8 cellular contexts compared by ENCODE assay signal in genomic region chr9:91727316-91727861, GRCh38.
DNase-seq lines count a peak whose midpoint lies in the region; ATAC-seq and TF ChIP-seq lines count a peak whose summit lies in the region.

No MANE protein-coding gene starts in this region.

- POLR2A ChIA-PET in PC-9 (lab: Charles Lee; ENCODE audit: unreplicated experiment) = interaction anchor here (0.6 kb wide), 1 partner anchor 23 kb away, joined by 3 read pairs; no protein-coding TSS in a partner anchor

- H3K36me3 ChIP-seq in PC-9 (ENCODE audit: low read depth) = no peaks in the 10 kb centered on the region
- H3K36me3 ChIP-seq in left lung = no peaks in the 10 kb centered on the region
- peaks cover 20 to 75% (median 66%) of the 10 kb centered on the region in 4 donors for H3K36me3 ChIP-seq in stomach

- H3K79me2 ChIP-seq in PC-9 (ENCODE audit: low read depth) = no peaks in the 10 kb centered on the region

- TF ChIP-seq EP300 in stomach (IDR thresholded peaks at IDR 0.05) = no peak

- H3K9me3 ChIP-seq in PC-9 (ENCODE audit: insufficient read depth, low read depth) (no peaks in the 10 kb centered on the region), left lung (no peaks in the 10 kb centered on the region), stomach (no peaks in the 10 kb centered on the region)

- H3K4me1 ChIP-seq in PC-9 (replicated peaks; ENCODE audit: insufficient read depth) (no peaks in the 10 kb centered on the region), left lung (no peaks in the 10 kb centered on the region), stomach (peaks cover 0 to 8% (median 3%) of the 10 kb centered on the region in 4 donors)

- TF ChIP-seq POLR2A in stomach (IDR thresholded peaks at IDR 0.05) = no peak

- ATAC-seq in HG03354 (IDR thresholded peaks at IDR 0.05; ENCODE audit: poor library complexity, severe bottlenecking, unreplicated experiment) = peak; percentile 74
- peak; percentile 87 for ATAC-seq in left lung
- no peak for ATAC-seq in HG02623 (IDR thresholded peaks at IDR 0.05; ENCODE audit: unreplicated experiment)

- no peaks in the 10 kb centered on the region for H3F3A ChIP-seq in PC-9 (ENCODE audit: insufficient read depth, low read depth)

- TF ChIP-seq CTCF in PC-9 (conservative IDR thresholded peaks at IDR 0.05) (peak; percentile 84), cardiac fibroblast (IDR thresholded peaks at IDR 0.05; ENCODE audit: low read depth, low read length) (peak; percentile 66), left lung (IDR thresholded peaks at IDR 0.05) (peak; percentile 46 to 69), stomach (IDR thresholded peaks at IDR 0.05) (peak in 5 of 7 experiments; percentile 53 to 72 (median 61))

- DNase-seq in stimulated activated CD4-positive, alpha-beta T cell treated with anti-CD3 and anti-CD28 coated beads, Interleukin-12 subunit alpha, Interleukin-12 subunit beta, amount 100 ng/mL, for 4 hours = peak; percentile 19
- no peak for DNase-seq in stimulated activated CD4-positive, alpha-beta T cell treated with anti-CD3 and anti-CD28 coated beads, Interleukin-4, amount 100 ng/mL, for 4 hours
- peak; percentile 37 to 48 for DNase-seq in PC-9
- peak; percentile 61 to 65 for DNase-seq in cardiac fibroblast (ENCODE audit: low read depth in 2 of 2)
- no peak for DNase-seq in left lung
- no peak for DNase-seq in stomach

- WGBS in stomach, 5 donors = 26 to 39% (median 30%) methylated on average over 7 of the region's 7 CpGs

- H3K9me2 ChIP-seq in PC-9 (ENCODE audit: insufficient read depth) = no peaks in the 10 kb centered on the region

- no peak overlapping the region for H2AFZ ChIP-seq in PC-9

- H3K27me3 ChIP-seq in PC-9 (ENCODE audit: insufficient read depth, low read depth) = 0 out of 2 replicates have a peak, but pooled peaks cover 8% of the 10 kb centered on the region
- H3K27me3 ChIP-seq in left lung = no peaks in the 10 kb centered on the region
- no peaks in the 10 kb centered on the region for H3K27me3 ChIP-seq in stomach

- no peak overlapping the region for H3K4me2 ChIP-seq in PC-9

- CTCF ChIA-PET in PC-9 (lab: Charles Lee) = interaction anchor here (0.6 to 1.0 kb wide), 11 partner anchors 9 to 1585 kb away, joined by 3 to 5 read pairs (median 3); no protein-coding TSS in a partner anchor

- H3K4me3 ChIP-seq in PC-9 (no peak overlapping the region), cardiac fibroblast (replicated peaks in 1 of 2; ENCODE audit: low read depth in 2 of 2, low read length in 2 of 2) (no peak overlapping the region), left lung (no peak overlapping the region), stomach (no peak overlapping the region)

- H3K27ac ChIP-seq in PC-9 (no peak overlapping the region), left lung (no peak overlapping the region), stomach (peak overlapping the region in 2 of 5 donors; percentile 45 to 68)

- intact Hi-C loops in PC-9 (cut with micrococcal nuclease; ENCODE audit: unreplicated experiment) = loop anchor here (1.0 to 5.0 kb wide), 2 partner anchors 45 to 812 kb away; no protein-coding TSS in a partner anchor
- intact Hi-C loops in left lung (cut with DNase I) = no loop called here
- intact Hi-C loops in stomach (cut with DNase I; ENCODE audit: low total_unique reads) = no loop called here

- no peaks in the 10 kb centered on the region for H4K20me1 ChIP-seq in PC-9 (ENCODE audit: insufficient read depth)

- BruUV-seq in PC-9 (replicated peaks; lab: Mats Ljungman, UMichigan) = no TSS peak

Comparison
In these comparisons a context has a peak if more than half of its experiments do, and no peak if none do; other contexts are left out.
1. DNase-seq: peak in stimulated activated CD4-positive, alpha-beta T cell treated with anti-CD3 and anti-CD28 coated beads, Interleukin-12 subunit alpha, Interleukin-12 subunit beta, amount 100 ng/mL, for 4 hours (single experiment), PC-9 (2 of 2) and cardiac fibroblast (2 of 2); none in stimulated activated CD4-positive, alpha-beta T cell treated with anti-CD3 and anti-CD28 coated beads, Interleukin-4, amount 100 ng/mL, for 4 hours (0 of 2), left lung (0 of 2) and stomach (single experiment).
2. Peak in every context shown above with its lines, with median percentiles within 50 percentile points of each other: CTCF ChIP-seq.